ENCODE assay signal across 22 cellular contexts in genomic region chr10:759898-760477, GRCh38.
DNase-seq lines count a peak whose midpoint lies in the region; ATAC-seq and TF ChIP-seq lines count a peak whose summit lies in the region.
"Had no signal": no experiment of that assay in that cellular context is flagged by ENCODE, and none has a peak within 500 bp of the region (broad histone marks: within the 10 kb centered on the region; RNA-seq: fewer than 3 reads in every experiment).

No MANE protein-coding gene starts in this region.

- H3K4me3 Mint-ChIP-seq in T-helper 1 cell treated with Interleukin-12 subunit alpha and Interleukin-12 subunit beta and Interleukin-4 antibody, amounts not matched to agents 30 μg/mL and 1 μg/mL, for 36 hours, result no peak overlapping the region
- H3K4me3 Mint-ChIP-seq: B cell, H9 had no signal

- no peaks in the 10 kb centered on the region for H4K20me1 ChIP-seq in KMS-11 (ENCODE audit: insufficient read depth)

- H4K91ac ChIP-seq in trophoblast cell (ENCODE audit: low read depth, low read length), result no peak overlapping the region

- peaks cover 44% of the 10 kb centered on the region for H3K9me3 Mint-ChIP-seq in T-helper 1 cell treated with Interleukin-12 subunit alpha and Interleukin-12 subunit beta and Interleukin-4 antibody, amounts not matched to agents 30 μg/mL and 1 μg/mL, for 36 hours

- no peaks in the 10 kb centered on the region for H3K27me3 ChIP-seq in KMS-11 (ENCODE audit: insufficient read depth, low read depth)
- no peaks in the 10 kb centered on the region for H3K27me3 ChIP-seq in trophoblast cell (ENCODE audit: insufficient read depth, low read length)

- H3K4me3 ChIP-seq in KMS-11 (IDR thresholded peaks at IDR 0.05; ENCODE audit: insufficient read depth, low read depth, low read length) (no peak overlapping the region), trophoblast cell (ENCODE audit: low read depth, low read length) (peak overlapping the region; percentile 17)
- H3K4me3 ChIP-seq: A549, GM23248, K562, SJSA1 had no signal

- DNase-seq in islet precursor cell (peak; percentile 38), trophoblast cell (no peak), NCI-H2171 (lab: John Stamatoyannopoulos, UW) (no peak)
- DNase-seq: DMS153, DND-41, GM23248, H9, NCI-H1694, NCI-H2029 treated with DMSO at 0.1 percent for 48 hours, NCI-H2227 treated with DMSO at 0.1 percent for 48 hours, NCI-H526 treated with DMSO at 0.1 percent for 48 hours, Right ventricle myocardium superior, RPMI8226 had no signal

- H3K4me1 Mint-ChIP-seq in T-helper 1 cell treated with Interleukin-12 subunit alpha and Interleukin-12 subunit beta and Interleukin-4 antibody, amounts not matched to agents 30 μg/mL and 1 μg/mL, for 36 hours (ENCODE audit: low read depth), result peaks cover 7% of the 10 kb centered on the region
- H3K4me1 Mint-ChIP-seq: CD14-positive monocyte, H9 had no signal

- no peak overlapping the region for H2AK5ac ChIP-seq in trophoblast cell (ENCODE audit: low read length)

- no peak overlapping the region for H4K12ac ChIP-seq in trophoblast cell (ENCODE audit: low read depth, low read length)

- no peak overlapping the region for H3K18ac ChIP-seq in trophoblast cell (ENCODE audit: low read length)

- peaks cover 4% of the 10 kb centered on the region for H3K36me3 Mint-ChIP-seq in T-helper 1 cell treated with Interleukin-12 subunit alpha and Interleukin-12 subunit beta and Interleukin-4 antibody, amounts not matched to agents 30 μg/mL and 1 μg/mL, for 36 hours (ENCODE audit: low read depth)
- H3K36me3 Mint-ChIP-seq: CD14-positive monocyte had no signal

- H3K79me1 ChIP-seq in trophoblast cell (ENCODE audit: low read length), result no peaks in the 10 kb centered on the region

- no peak overlapping the region for H4K8ac ChIP-seq in trophoblast cell (ENCODE audit: low read depth, low read length)

- peaks cover 12% of the 10 kb centered on the region for H3K4me1 ChIP-seq in KMS-11 (ENCODE audit: low read depth, poor library complexity, severe bottlenecking)
- H3K4me1 ChIP-seq in trophoblast cell (ENCODE audit: control insufficient read depth in 1 of 2, insufficient read depth in 2 of 2, low read length in 2 of 2), result no peaks in the 10 kb centered on the region
- H3K4me1 ChIP-seq: A549, SJSA1 had no signal

- H3K9ac ChIP-seq in KMS-11 (no peak overlapping the region), trophoblast cell (ENCODE audit: low read length) (no peak overlapping the region)
- H3K9ac ChIP-seq: GM23248 had no signal

- H3K36me3 ChIP-seq in KMS-11 (ENCODE audit: insufficient read depth), result no peaks in the 10 kb centered on the region
- no peaks in the 10 kb centered on the region for H3K36me3 ChIP-seq in trophoblast cell (ENCODE audit: control insufficient read depth in 1 of 2, insufficient read depth in 2 of 2, low read length in 2 of 2)
- H3K36me3 ChIP-seq: SJSA1 had no signal

- H2BK120ac ChIP-seq in trophoblast cell (ENCODE audit: insufficient read depth, low read length, poor library complexity), result no peak overlapping the region

- H3K27ac Mint-ChIP-seq in T-helper 1 cell treated with Interleukin-12 subunit alpha and Interleukin-12 subunit beta and Interleukin-4 antibody, amounts not matched to agents 30 μg/mL and 1 μg/mL, for 36 hours, result peak overlapping the region; percentile 16
- H3K27ac Mint-ChIP-seq: B cell, H9 had no signal

- H3K4me2 ChIP-seq in KMS-11 (0 out of 2 replicates have a peak overlapping the region, but pooled peaks have one; percentile 1), trophoblast cell (ENCODE audit: low read length) (no peak overlapping the region)
- H3K4me2 ChIP-seq: A549 had no signal

- ATAC-seq in GM18502 (IDR thresholded peaks at IDR 0.05; ENCODE audit: poor library complexity, unreplicated experiment), result no peak
- no peak for ATAC-seq in GM21723 (IDR thresholded peaks at IDR 0.05; ENCODE audit: unreplicated experiment)
- ATAC-seq: A549, K562 had no signal

- H2AFZ ChIP-seq in KMS-11 (ENCODE audit: low read depth), result no peak overlapping the region
- H2AFZ ChIP-seq in trophoblast cell (ENCODE audit: insufficient read depth, low read length, poor library complexity), result no peak overlapping the region
- H2AFZ ChIP-seq: GM23248 had no signal

- H2BK5ac ChIP-seq in trophoblast cell (ENCODE audit: low read depth, low read length, poor library complexity), result no peak overlapping the region

- H3K79me2 ChIP-seq in KMS-11 (ENCODE audit: insufficient read depth, low read depth) (no peaks in the 10 kb centered on the region), trophoblast cell (ENCODE audit: control insufficient read depth, insufficient read depth, low read length, poor library complexity) (no peaks in the 10 kb centered on the region)

- H3K14ac ChIP-seq in trophoblast cell (ENCODE audit: low read length), result no peak overlapping the region

- H3K9me3 ChIP-seq in trophoblast cell (ENCODE audit: insufficient read depth, low read depth, low read length), result peaks cover 5% of the 10 kb centered on the region

- H3K27ac ChIP-seq in KMS-11 (no peak overlapping the region), trophoblast cell (ENCODE audit: low read depth, low read length) (no peak overlapping the region)
- H3K27ac ChIP-seq: A549, GM23248, SJSA1 had no signal

- WGBS in trophoblast cell (ENCODE audit: extremely low coverage, insufficient coverage, insufficient read length), result no CpG with 5 or more reads among the region's 5 CpGs

- no peak overlapping the region for H3K23ac ChIP-seq in trophoblast cell (ENCODE audit: low read length)

- no peak overlapping the region for H3K4ac ChIP-seq in trophoblast cell (ENCODE audit: low read depth, low read length)

- H3K27me3 Mint-ChIP-seq in T-helper 1 cell treated with Interleukin-12 subunit alpha and Interleukin-12 subunit beta and Interleukin-4 antibody, amounts not matched to agents 30 μg/mL and 1 μg/mL, for 36 hours (ENCODE audit: low read depth), result peaks cover 26% of the 10 kb centered on the region

- no peak overlapping the region for H2BK12ac ChIP-seq in trophoblast cell (ENCODE audit: low read length)

- no peak for TF ChIP-seq CTCF in KMS-11 (conservative IDR thresholded peaks at IDR 0.05; ENCODE audit: low read depth, low read length)
